8 cellular contexts compared by ENCODE assay signal in genomic region chr2:128473175-128474013, GRCh38.
A peak's percentile ranks its signal among the peaks of the same experiment; 100 is the strongest.
DNase-seq lines count a peak whose midpoint lies in the region; ATAC-seq and TF ChIP-seq lines count a peak whose summit lies in the region.

No MANE protein-coding gene starts in this region.

- peak overlapping the region; percentile 71 for H3K27ac Mint-ChIP-seq in activated naive CD8-positive, alpha-beta T cell treated with anti-CD3 and anti-CD28 coated beads, Interleukin-2, amount 10 ng/mL, durations not matched to agents 7 days and 5 days
- no peak overlapping the region for H3K27ac Mint-ChIP-seq in endothelial cell (ENCODE audit: unreplicated experiment)

- POLR2A ChIA-PET in activated naive CD8-positive, alpha-beta T cell treated with anti-CD3 and anti-CD28 coated beads, Interleukin-2, amount 10 ng/mL, durations not matched to agents 7 days and 5 days (lab: Charles Lee) = no interaction called here

- TF ChIP-seq CTCF in AG09309 (IDR thresholded peaks at IDR 0.05; ENCODE audit: control insufficient read depth, insufficient read depth, low read depth, low read length, missing control alignments) = no peak
- TF ChIP-seq CTCF in endothelial cell (IDR thresholded peaks at IDR 0.05; ENCODE audit: unreplicated experiment) = no peak

- DNase-seq in AG09309 (ENCODE audit: low read depth) (peak; percentile 2), left lobe of liver (ENCODE audit: low spot score) (no peak), endothelial cell (ENCODE audit: low spot score) (no peak), T1000 (lab: John Stamatoyannopoulos, UW) (no peak)
- DNase-seq in activated naive CD8-positive, alpha-beta T cell treated with anti-CD3 and anti-CD28 coated beads, Interleukin-2, amount 10 ng/mL, durations not matched to agents 7 days and 5 days = peak; percentile 47
- peak; percentile 23 to 64 for DNase-seq in stimulated activated CD8-positive, alpha-beta memory T cell treated with anti-CD3 and anti-CD28 coated beads, Interleukin-7, amount 100 ng/mL, for 48 hours (ENCODE audit: extremely low read depth in 1 of 2, low read depth in 1 of 2)

- peak overlapping the region; percentile 76 for H3K4me3 Mint-ChIP-seq in activated naive CD8-positive, alpha-beta T cell treated with anti-CD3 and anti-CD28 coated beads, Interleukin-2, amount 10 ng/mL, durations not matched to agents 7 days and 5 days
- no peak overlapping the region for H3K4me3 Mint-ChIP-seq in endothelial cell (ENCODE audit: unreplicated experiment)

- H3K27me3 Mint-ChIP-seq in activated naive CD8-positive, alpha-beta T cell treated with anti-CD3 and anti-CD28 coated beads, Interleukin-2, amount 10 ng/mL, durations not matched to agents 7 days and 5 days = peaks cover 4% of the 10 kb centered on the region
- peaks cover 10% of the 10 kb centered on the region for H3K27me3 Mint-ChIP-seq in endothelial cell (ENCODE audit: unreplicated experiment)

- H3K4me3 ChIP-seq in AG09309 (ENCODE audit: control insufficient read depth, low read depth, low read length) = no peak overlapping the region

- peaks cover 5% of the 10 kb centered on the region for H3K36me3 Mint-ChIP-seq in activated naive CD8-positive, alpha-beta T cell treated with anti-CD3 and anti-CD28 coated beads, Interleukin-2, amount 10 ng/mL, durations not matched to agents 7 days and 5 days
- peaks cover 7% of the 10 kb centered on the region for H3K36me3 Mint-ChIP-seq in endothelial cell (ENCODE audit: low read depth, unreplicated experiment)

- peaks cover 15% of the 10 kb centered on the region for H3K4me1 Mint-ChIP-seq in activated naive CD8-positive, alpha-beta T cell treated with anti-CD3 and anti-CD28 coated beads, Interleukin-2, amount 10 ng/mL, durations not matched to agents 7 days and 5 days
- H3K4me1 Mint-ChIP-seq in endothelial cell (ENCODE audit: unreplicated experiment) = no peaks in the 10 kb centered on the region

- peaks cover 10% of the 10 kb centered on the region for H3K9me3 Mint-ChIP-seq in activated naive CD8-positive, alpha-beta T cell treated with anti-CD3 and anti-CD28 coated beads, Interleukin-2, amount 10 ng/mL, durations not matched to agents 7 days and 5 days
- H3K9me3 Mint-ChIP-seq in endothelial cell (ENCODE audit: unreplicated experiment) = peaks cover 5% of the 10 kb centered on the region

- ATAC-seq in GM19372 (IDR thresholded peaks at IDR 0.05; ENCODE audit: low read depth, unreplicated experiment) (peak; percentile 67), HG03575 (IDR thresholded peaks at IDR 0.05; ENCODE audit: extremely low read depth, insufficient number of reproducible peaks, low FRiP score, unreplicated experiment) (peak; percentile 63), left lobe of liver (peak; percentile 23)
- peak; percentile 79 for ATAC-seq in activated naive CD8-positive, alpha-beta T cell treated with anti-CD3 and anti-CD28 coated beads, Interleukin-2, amount 10 ng/mL, durations not matched to agents 7 days and 5 days (ENCODE audit: low read depth)

Comparison
In these comparisons a context has a peak if more than half of its experiments do, and no peak if none do; other contexts are left out.
1. DNase-seq: peak in AG09309 (single experiment), activated naive CD8-positive, alpha-beta T cell treated with anti-CD3 and anti-CD28 coated beads, Interleukin-2, amount 10 ng/mL, durations not matched to agents 7 days and 5 days (single experiment) and stimulated activated CD8-positive, alpha-beta memory T cell treated with anti-CD3 and anti-CD28 coated beads, Interleukin-7, amount 100 ng/mL, for 48 hours (2 of 2); none in left lobe of liver (single experiment), endothelial cell (single experiment) and T1000 (single experiment).
2. ATAC-seq: peak in every context shown above with its lines; median percentile 79 in activated naive CD8-positive, alpha-beta T cell treated with anti-CD3 and anti-CD28 coated beads, Interleukin-2, amount 10 ng/mL, durations not matched to agents 7 days and 5 days; 67 in GM19372; 63 in HG03575; 23 in left lobe of liver.